Comparison of ENCODE assay signal across 37 cellular contexts in genomic region chr2:49294225-49294624, GRCh38.
"Had no signal": no experiment of that assay in that cellular context is flagged by ENCODE, and none has a peak within 500 bp of the region (broad histone marks: within the 10 kb centered on the region; RNA-seq: fewer than 3 reads in every experiment).

No MANE protein-coding gene starts in this region.

- H3K27me3 Mint-ChIP-seq: activated B cell treated with CpG ODN at 0.5 μM for 24 hours; activated CD4-positive, alpha-beta memory T cell treated with anti-CD3 and anti-CD28 coated beads for 36 hours; activated CD4-positive, alpha-beta T cell treated with anti-CD3 and anti-CD28 coated beads, Interleukin-2, amount 10 ng/mL, durations not matched to agents 24 days and 14 days; activated CD8-positive, alpha-beta T cell treated with anti-CD3 and anti-CD28 coated beads for 36 hours; activated naive CD8-positive, alpha-beta T cell treated with anti-CD3 and anti-CD28 coated beads for 36 hours; activated T-helper 17 cell treated with anti-CD3 and anti-CD28 coated beads, Interleukin-2, amount 50 U/mL, for 72 hours had no signal

- H3K4me1 ChIP-seq: adrenal gland, body of pancreas, breast epithelium had no signal

- H3K36me3 ChIP-seq: adrenal gland, brain microvascular endothelial cell, breast epithelium had no signal

- H3K36me3 Mint-ChIP-seq: activated CD4-positive, alpha-beta memory T cell treated with anti-CD3 and anti-CD28 coated beads for 36 hours; activated naive CD4-positive, alpha-beta T cell treated with anti-CD3 and anti-CD28 coated beads, Interleukin-2, amount 50 U/mL, for 72 hours; activated naive CD8-positive, alpha-beta T cell treated with anti-CD3 and anti-CD28 coated beads for 36 hours had no signal

- H3K4me1 Mint-ChIP-seq: activated B cell treated with CpG ODN at 0.5 μM for 24 hours; activated CD4-positive, alpha-beta T cell treated with anti-CD3 and anti-CD28 coated beads, Interleukin-2, amount 10 ng/mL, durations not matched to agents 24 days and 14 days; activated naive CD8-positive, alpha-beta T cell treated with anti-CD3 and anti-CD28 coated beads for 36 hours; activated T-helper 17 cell treated with anti-CD3 and anti-CD28 coated beads, Interleukin-2, amount 50 U/mL, for 72 hours had no signal

- H3K4me3 ChIP-seq: adrenal gland, body of pancreas, breast epithelium had no signal

- H3K27me3 ChIP-seq: adrenal gland, body of pancreas, brain microvascular endothelial cell, breast epithelium had no signal

- ATAC-seq: activated CD8-positive, alpha-beta T cell treated with anti-CD3 and anti-CD28 coated beads for 36 hours; activated naive CD4-positive, alpha-beta T cell treated with anti-CD3 and anti-CD28 coated beads, Interleukin-2, amount 50 U/mL, for 72 hours; activated T-cell treated with anti-CD3 and anti-CD28 coated beads, Interleukin-2, amount 50 U/mL, for 4 hours; activated T-cell treated with anti-CD3 and anti-CD28 coated beads, Interleukin-2, amount 50 U/mL, for 72 hours; activated T-helper 17 cell treated with anti-CD3 and anti-CD28 coated beads, Interleukin-2, amount 50 U/mL, for 72 hours; body of pancreas had no signal

- FAIRE-seq: astrocyte, TTC549 had no signal

- H3K27ac Mint-ChIP-seq: activated B cell treated with CpG ODN at 0.5 μM for 24 hours; activated CD4-positive, alpha-beta memory T cell treated with anti-CD3 and anti-CD28 coated beads for 36 hours; activated CD4-positive, alpha-beta T cell treated with anti-CD3 and anti-CD28 coated beads, Interleukin-2, amount 10 ng/mL, durations not matched to agents 24 days and 14 days; activated CD8-positive, alpha-beta T cell treated with anti-CD3 and anti-CD28 coated beads for 36 hours; activated naive CD4-positive, alpha-beta T cell treated with anti-CD3 and anti-CD28 coated beads for 36 hours; activated naive CD4-positive, alpha-beta T cell treated with anti-CD3 and anti-CD28 coated beads, Interleukin-2, amount 50 U/mL, for 72 hours; activated naive CD8-positive, alpha-beta T cell treated with anti-CD3 and anti-CD28 coated beads for 36 hours; activated T-cell treated with anti-CD3 and anti-CD28 coated beads, Interleukin-2, amount 50 U/mL, for 72 hours; activated T-helper 1 cell treated with anti-CD3 and anti-CD28 coated beads, Interleukin-12 subunit alpha, Interleukin-12 subunit beta, Interleukin-2, Interleukin-4 antibody, amounts not matched to agents 30 ng/mL and 10 ng/mL and 1 ng/mL, durations not matched to agents 14 hours and 24 hours and 36 hours; activated T-helper 17 cell treated with anti-CD3 and anti-CD28 coated beads, Interleukin-2, amount 50 U/mL, for 72 hours; T-helper 1 cell treated with Interleukin-12 subunit alpha and Interleukin-12 subunit beta and Interleukin-4 antibody, amounts not matched to agents 30 μg/mL and 1 μg/mL, for 36 hours; T-helper 2 cell treated with Interferon-gamma antibody and Interleukin-4, amounts not matched to agents 5 μg/mL and 100 μg/mL, for 36 hours had no signal

- H3K4me3 Mint-ChIP-seq: activated B cell treated with CpG ODN at 0.5 μM for 24 hours; activated CD4-positive, alpha-beta memory T cell treated with anti-CD3 and anti-CD28 coated beads for 36 hours; activated CD4-positive, alpha-beta T cell treated with anti-CD3 and anti-CD28 coated beads, Interleukin-2, amount 10 ng/mL, durations not matched to agents 24 days and 14 days; activated CD8-positive, alpha-beta T cell treated with anti-CD3 and anti-CD28 coated beads for 36 hours; activated naive CD4-positive, alpha-beta T cell treated with anti-CD3 and anti-CD28 coated beads for 36 hours; activated naive CD8-positive, alpha-beta T cell treated with anti-CD3 and anti-CD28 coated beads for 36 hours; activated T-cell treated with anti-CD3 and anti-CD28 coated beads, Interleukin-2, amount 50 U/mL, for 4 hours; activated T-cell treated with anti-CD3 and anti-CD28 coated beads, Interleukin-2, amount 50 U/mL, for 72 hours; activated T-helper 1 cell treated with anti-CD3 and anti-CD28 coated beads, Interleukin-12 subunit alpha, Interleukin-12 subunit beta, Interleukin-2, Interleukin-4 antibody, amounts not matched to agents 30 ng/mL and 10 ng/mL and 1 ng/mL, durations not matched to agents 14 hours and 24 hours and 36 hours; activated T-helper 17 cell treated with anti-CD3 and anti-CD28 coated beads, Interleukin-2, amount 50 U/mL, for 72 hours; T-helper 1 cell treated with Interleukin-12 subunit alpha and Interleukin-12 subunit beta and Interleukin-4 antibody, amounts not matched to agents 30 μg/mL and 1 μg/mL, for 36 hours; T-helper 2 cell treated with Interferon-gamma antibody and Interleukin-4, amounts not matched to agents 5 μg/mL and 100 μg/mL, for 36 hours had no signal

- H3K27ac ChIP-seq: adrenal gland, body of pancreas, brain microvascular endothelial cell, breast epithelium, VCaP had no signal

- DNase-seq: activated B cell treated with CpG ODN at 0.5 μM for 24 hours; activated CD4-positive, alpha-beta memory T cell treated with anti-CD3 and anti-CD28 coated beads for 36 hours; activated CD4-positive, alpha-beta T cell treated with anti-CD3 and anti-CD28 coated beads for 4 hours; activated CD4-positive, alpha-beta T cell treated with anti-CD3 and anti-CD28 coated beads, Interleukin-2, amount 10 ng/mL, durations not matched to agents 24 days and 14 days; activated CD4-positive, alpha-beta T cell treated with anti-CD3 and anti-CD28 coated beads, Interleukin-2, amount 50 U/mL, for 1 hour; activated CD4-positive, alpha-beta T cell treated with anti-CD3 and anti-CD28 coated beads, Interleukin-2, amount 50 U/mL, for 4 hours; activated CD4-positive, CD25-positive, alpha-beta regulatory T cell treated with anti-CD3 and anti-CD28 coated beads, Interleukin-2, amount 50 U/mL, for 72 hours; activated CD8-positive, alpha-beta memory T cell treated with anti-CD3 and anti-CD28 coated beads, Interleukin-2, amount 50 U/mL, for 4 hours; activated CD8-positive, alpha-beta T cell treated with anti-CD3 and anti-CD28 coated beads for 36 hours; activated effector memory CD4-positive, alpha-beta T cell treated with anti-CD3 and anti-CD28 coated beads, Interleukin-2, amount 50 U/mL, for 16 hours; activated gamma-delta T cell treated with Interleukin-2 at 50 U/mL for 16 hours; activated naive CD4-positive, alpha-beta T cell; activated naive CD4-positive, alpha-beta T cell treated with anti-CD3 and anti-CD28 coated beads for 36 hours; activated naive CD4-positive, alpha-beta T cell treated with anti-CD3 and anti-CD28 coated beads, Interleukin-2, amount 50 U/mL, for 16 hours; activated naive CD8-positive, alpha-beta T cell treated with anti-CD3 and anti-CD28 coated beads for 36 hours; activated T-cell treated with anti-CD3 and anti-CD28 coated beads for 4 hours; activated T-cell treated with anti-CD3 and anti-CD28 coated beads, Interleukin-2, amount 50 U/mL, for 1 hour; activated T-cell treated with anti-CD3 and anti-CD28 coated beads, Interleukin-2, amount 50 U/mL, for 4 hours; activated T-cell treated with anti-CD3 and anti-CD28 coated beads, Interleukin-2, amount 50 U/mL, for 72 hours; adrenal gland; amniotic stem cell; aorta; body of pancreas; brain microvascular endothelial cell; central memory CD4-positive, alpha-beta T cell; T-helper 1 cell; T-helper 2 cell; T-helper 9 cell had no signal

- H3K9me3 ChIP-seq: adrenal gland, body of pancreas, breast epithelium had no signal

- H3K9me3 Mint-ChIP-seq: activated CD4-positive, alpha-beta T cell treated with anti-CD3 and anti-CD28 coated beads, Interleukin-2, amount 10 ng/mL, durations not matched to agents 24 days and 14 days; activated naive CD4-positive, alpha-beta T cell treated with anti-CD3 and anti-CD28 coated beads for 36 hours; activated T-helper 1 cell treated with anti-CD3 and anti-CD28 coated beads, Interleukin-12 subunit alpha, Interleukin-12 subunit beta, Interleukin-2, Interleukin-4 antibody, amounts not matched to agents 30 ng/mL and 10 ng/mL and 1 ng/mL, durations not matched to agents 14 hours and 24 hours and 36 hours; T-helper 1 cell treated with Interleukin-12 subunit alpha and Interleukin-12 subunit beta and Interleukin-4 antibody, amounts not matched to agents 30 μg/mL and 1 μg/mL, for 36 hours had no signal
